10 cellular contexts compared by ENCODE assay signal in genomic region chr5:132283423-132284043, GRCh38. TPM values are rescaled to one million over a fixed set of nuclear protein-coding genes. Genes with fewer than 3 reads are reported as not detected.
DNase-seq lines count a peak whose midpoint lies in the region; ATAC-seq, FAIRE-seq and TF ChIP-seq lines count a peak whose summit lies in the region.
"Had no signal": no experiment of that assay in that cellular context is flagged by ENCODE, and none has a peak within 500 bp of the region (broad histone marks: within the 10 kb centered on the region; RNA-seq: fewer than 3 reads in every experiment).

No MANE protein-coding gene starts in this region.

- H3K4me2 ChIP-seq in KMS-11 = no peak overlapping the region
- H3K4me2 ChIP-seq in GM12878 (ENCODE audit: control insufficient read depth, insufficient read depth) = no peak overlapping the region

- no peak for DNase-seq in BJ (ENCODE audit: low read depth)
- DNase-seq in GM12878 (ENCODE audit: low read depth, low spot score) = no peak
- DNase-seq in left kidney (ENCODE audit: low read depth, low spot score) = peak; percentile 53
- no peak for DNase-seq in activated T-cell treated with anti-CD3 and anti-CD28 coated beads for 4 hours
- DNase-seq in activated CD4-positive, alpha-beta T cell treated with anti-CD3 and anti-CD28 coated beads, Interleukin-2, amount 50 U/mL, for 4 hours = no peak
- DNase-seq: activated CD4-positive, CD25-positive, alpha-beta regulatory T cell treated with anti-CD3 and anti-CD28 coated beads, Interleukin-2, amount 50 U/mL, for 72 hours; immature natural killer cell had no signal

- TF ChIP-seq RAD21 in GM12878 (IDR thresholded peaks at IDR 0.05; ENCODE audit: insufficient read depth, low read depth, low read length) = no peak

- RAD21 ChIA-PET in GM12878 (lab: Charles Lee; ENCODE audit: unreplicated experiment) = no interaction called here

- H3K9me3 ChIP-seq in GM12878 (replicated peaks; ENCODE audit: control insufficient read depth, insufficient read depth, low read length) = no peaks in the 10 kb centered on the region

- intact Hi-C loops in GM12878 (cut with micrococcal nuclease; ENCODE audit: unreplicated experiment) = no loop called here

- in situ Hi-C loops in GM12878 (cut with MboI) = no loop called here

- H3K4me1 ChIP-seq in KMS-11 (ENCODE audit: low read depth, poor library complexity, severe bottlenecking) = no peaks in the 10 kb centered on the region
- no peaks in the 10 kb centered on the region for H3K4me1 ChIP-seq in GM12878 (ENCODE audit: control insufficient read depth, insufficient read depth, low read length)

- H3K27me3 ChIP-seq in BJ (ENCODE audit: control insufficient read depth, insufficient read depth, low read length) (no peaks in the 10 kb centered on the region; the same call in 1 of the 2 replicates), KMS-11 (ENCODE audit: insufficient read depth, low read depth) (no peaks in the 10 kb centered on the region), GM12878 (replicated peaks in 1 of 2; ENCODE audit: control insufficient read depth in 2 of 2, insufficient read depth in 2 of 2, low read length in 1 of 2) (peaks cover 3 to 8% of the 10 kb centered on the region in 2 experiments; a peak in 2 of 4 replicates)

- CTCF ChIA-PET in BJ (lab: Yijun Ruan, JAX) (interaction anchor here (1.4 to 3.2 kb wide), 3 partner anchors 8 to 21 kb away, joined by 4 to 19 read pairs (median 12); no protein-coding TSS in a partner anchor), GM12878 (lab: Yijun Ruan, JAX) (interaction anchor here (0.7 to 3.1 kb wide), 2 partner anchors 9 to 45 kb away, joined by 5 to 16 read pairs; no protein-coding TSS in a partner anchor)

- FAIRE-seq in GM12878 (lab: Jason Lieb, UNC) = no peak

- POLR2A ChIA-PET in BJ (lab: Charles Lee) = no interaction called here
- POLR2A ChIA-PET in GM12878 (lab: Charles Lee) = no interaction called here

- SMC1A ChIA-PET in GM12878 (lab: Charles Lee; ENCODE audit: uncharacterized antibody, unreplicated experiment) = no interaction called here

- H3K79me2 ChIP-seq in KMS-11 (ENCODE audit: insufficient read depth, low read depth) (no peaks in the 10 kb centered on the region), GM12878 (ENCODE audit: control insufficient read depth, insufficient read depth, low read length) (no peaks in the 10 kb centered on the region)

- H3K9ac ChIP-seq in KMS-11 (no peak overlapping the region), GM12878 (ENCODE audit: control insufficient read depth, insufficient read depth, low read length) (no peak overlapping the region)

- WGBS in GM12878 (ENCODE audit: insufficient coverage, insufficient replicate concordance, low lambda C conversion rate, missing lambda C conversion rate) = 43% methylated on average over 5 of the region's 5 CpGs

- no peak overlapping the region for H3K27ac ChIP-seq in KMS-11
- no peak overlapping the region for H3K27ac ChIP-seq in GM12878 (ENCODE audit: control insufficient read depth, insufficient read depth)

- H2AFZ ChIP-seq in KMS-11 (ENCODE audit: low read depth) = no peak overlapping the region
- no peak overlapping the region for H2AFZ ChIP-seq in GM12878 (ENCODE audit: control insufficient read depth, low read depth, low read length)

- H4K20me1 ChIP-seq in KMS-11 (ENCODE audit: insufficient read depth) = no peaks in the 10 kb centered on the region
- H4K20me1 ChIP-seq in GM12878 (ENCODE audit: control insufficient read depth, insufficient read depth) = no peaks in the 10 kb centered on the region

- peak; percentile 56 for TF ChIP-seq CTCF in BJ (IDR thresholded peaks at IDR 0.05; ENCODE audit: insufficient read depth, low read depth, low read length)
- TF ChIP-seq CTCF in KMS-11 (conservative IDR thresholded peaks at IDR 0.05; ENCODE audit: low read depth, low read length) = peak; percentile 41
- peak in 2 of 3 experiments; percentile 20 to 28; a peak in 1 of 6 replicates for TF ChIP-seq CTCF in GM12878 (IDR thresholded peaks at IDR 0.05 in 2 of 3, conservative IDR thresholded peaks at IDR 0.05 in 1 of 3; ENCODE audit: control insufficient read depth in 2 of 3, extremely low read depth in 1 of 3, insufficient read depth in 1 of 3, low read depth in 3 of 3, low read length in 3 of 3)

- H3K4me3 ChIP-seq in BJ (ENCODE audit: low read depth, low read length) (no peak overlapping the region), KMS-11 (IDR thresholded peaks at IDR 0.05; ENCODE audit: insufficient read depth, low read depth, low read length) (no peak overlapping the region), GM12878 (no peak overlapping the region)

- no TSS peak for BruUV-seq in GM12878 (replicated peaks; lab: Mats Ljungman, UMichigan)

- H3K36me3 ChIP-seq in BJ (ENCODE audit: control insufficient read depth, insufficient read depth, low read length) (no peaks in the 10 kb centered on the region; the same call in 1 of the 2 replicates), KMS-11 (ENCODE audit: insufficient read depth) (no peaks in the 10 kb centered on the region), GM12878 (ENCODE audit: control insufficient read depth in 2 of 2, insufficient read depth in 2 of 2, low read length in 1 of 2) (no peaks in the 10 kb centered on the region)

- TF ChIP-seq POLR2A in GM12878 (IDR thresholded peaks at IDR 0.05; ENCODE audit: low read depth, low read length) = no peak

- no peak for TF ChIP-seq EP300 in GM12878 (IDR thresholded peaks at IDR 0.05; ENCODE audit: borderline replicate concordance in 1 of 2, control insufficient read depth in 1 of 2, low read depth in 2 of 2, low read length in 2 of 2)

- ATAC-seq in GM12878 (peak; percentile 32; the same call in 1 of the 3 replicates), HG03108 (IDR thresholded peaks at IDR 0.05; ENCODE audit: unreplicated experiment) (no peak), HG02642 (IDR thresholded peaks at IDR 0.05; ENCODE audit: poor library complexity, unreplicated experiment) (no peak)

RNA-seq across cellular contexts. Expression of gene SLC22A4, which starts 10.7 kb away (rescaled TPM):
- polyA plus RNA-seq in BJ (2011; rRNA removed) = 18.0 and 19.3 TPM in 2 replicates
- polyA minus RNA-seq in BJ (2011; rRNA and poly(A)+ RNA removed) = 13.1 and 13.7 TPM in 2 replicates
- 0.44 TPM in 1 of 2 replicates, not detected in the other for total RNA-seq in GM12878 (2013; cell fraction: nucleolus; rRNA removed)
- total RNA-seq in GM12878 (2014; rRNA removed) = 0.11 and 0.27 TPM in 2 replicates
- 0.09 TPM in 1 of 2 replicates, not detected in the other for total RNA-seq in GM12878 (2014; rRNA removed; fragmentation: Illumina TruSeq; extraction: Trizol)
- total RNA-seq in GM12878 (2021) = 0.13 and 0.21 TPM in 2 replicates
- not detected for polyA plus RNA-seq in GM12878 (2011; ENCODE audit: low read depth)
- 0.06 and 0.10 TPM in 2 replicates for polyA plus RNA-seq in GM12878 (2011; rRNA removed)
- 0.04 and 0.08 TPM in 2 replicates for polyA plus RNA-seq in GM12878 (2011; cell fraction: cytosol; rRNA removed)
- 0.29 and 0.39 TPM in 2 replicates for polyA plus RNA-seq in GM12878 (2011; cell fraction: nucleus; rRNA removed)
- polyA plus RNA-seq in GM12878 (2012) = 0.06 TPM in 1 of 2 replicates, not detected in the other
- polyA plus RNA-seq in GM12878 (2014; fragmentation: Illumina TruSeq; extraction: Trizol) = 0.04 and 0.17 TPM in 2 replicates
- under 1 TPM in 1 of 2 experiments, not detected in 1; 0.05 TPM for polyA plus RNA-seq in GM12878 (2014; fragmentation: Nextera tagmentation; extraction: Ambion mirVana)
- 0.04 and 0.61 TPM in 2 replicates for polyA plus RNA-seq in GM12878 (2014; rRNA removed)
- under 1 TPM in 1 of 2 experiments, not detected in 1; 0.32 TPM for polyA plus RNA-seq in GM12878 (2016; fragmentation: Nextera tagmentation; extraction: Ambion mirVana)
- polyA minus RNA-seq in GM12878 (2011; rRNA and poly(A)+ RNA removed) = 0.29 TPM in 1 of 2 replicates, not detected in the other
- polyA minus RNA-seq in GM12878 (2011; cell fraction: cytosol; rRNA and poly(A)+ RNA removed) = 0.83 TPM in 1 of 2 replicates, not detected in the other
- polyA minus RNA-seq in GM12878 (2011; cell fraction: nucleus; rRNA and poly(A)+ RNA removed) = 0.48 and 0.77 TPM in 2 replicates
- polyA plus RNA-seq: immature natural killer cell had no signal

RNA-seq across cellular contexts. Expression of gene PDLIM4, which starts 26.0 kb away (rescaled TPM):
- 17.1 and 31.0 TPM in 2 replicates for polyA plus RNA-seq in BJ (2011; rRNA removed)
- polyA minus RNA-seq in BJ (2011; rRNA and poly(A)+ RNA removed) = 36.3 and 48.2 TPM in 2 replicates
- total RNA-seq in GM12878 (2013; cell fraction: nucleolus; rRNA removed) = 5.2 and 5.4 TPM in 2 replicates
- total RNA-seq in GM12878 (2014; rRNA removed) = 0.22 and 0.62 TPM in 2 replicates
- total RNA-seq in GM12878 (2014; rRNA removed; fragmentation: Illumina TruSeq; extraction: Trizol) = 0.18 TPM in 1 of 2 replicates, not detected in the other
- total RNA-seq in GM12878 (2021) = 0.24 and 0.36 TPM in 2 replicates
- not detected for polyA plus RNA-seq in GM12878 (2011; ENCODE audit: low read depth)
- polyA plus RNA-seq in GM12878 (2011; rRNA removed) = 0.69 and 1.7 TPM in 2 replicates
- 3.7 TPM in 2 replicates for polyA plus RNA-seq in GM12878 (2011; cell fraction: cytosol; rRNA removed)
- 9.9 and 11.1 TPM in 2 replicates for polyA plus RNA-seq in GM12878 (2011; cell fraction: nucleus; rRNA removed)
- polyA plus RNA-seq in GM12878 (2012) = 0.73 and 1.2 TPM in 2 replicates
- polyA plus RNA-seq in GM12878 (2014; fragmentation: Illumina TruSeq; extraction: Trizol) = not detected in 2 replicates
- polyA plus RNA-seq in GM12878 (2014; fragmentation: Nextera tagmentation; extraction: Ambion mirVana) = not detected
- polyA plus RNA-seq in GM12878 (2014; rRNA removed) = 0.13 and 0.51 TPM in 2 replicates
- polyA plus RNA-seq in GM12878 (2016; fragmentation: Nextera tagmentation; extraction: Ambion mirVana) = under 1 TPM; 0.39 to 0.86 TPM
- polyA minus RNA-seq in GM12878 (2011; rRNA and poly(A)+ RNA removed) = 0.80 and 1.6 TPM in 2 replicates
- polyA minus RNA-seq in GM12878 (2011; cell fraction: cytosol; rRNA and poly(A)+ RNA removed) = 0.94 and 1.9 TPM in 2 replicates
- polyA minus RNA-seq in GM12878 (2011; cell fraction: nucleus; rRNA and poly(A)+ RNA removed) = 2.5 and 2.8 TPM in 2 replicates
- polyA plus RNA-seq: immature natural killer cell had no signal

RNA-seq across cellular contexts. Expression of gene P4HA2, which starts 55.9 kb away (rescaled TPM):
- polyA plus RNA-seq in BJ (2011; rRNA removed) = 372 and 435 TPM in 2 replicates
- 131 and 175 TPM in 2 replicates for polyA minus RNA-seq in BJ (2011; rRNA and poly(A)+ RNA removed)
- 72.1 and 75.2 TPM in 2 replicates for total RNA-seq in GM12878 (2013; cell fraction: nucleolus; rRNA removed)
- total RNA-seq in GM12878 (2014; rRNA removed) = 6.9 and 7.7 TPM in 2 replicates
- total RNA-seq in GM12878 (2014; rRNA removed; fragmentation: Illumina TruSeq; extraction: Trizol) = 5.4 and 6.2 TPM in 2 replicates
- 7.3 and 7.9 TPM in 2 replicates for total RNA-seq in GM12878 (2021)
- 12.8 TPM for polyA plus RNA-seq in GM12878 (2011; ENCODE audit: low read depth)
- polyA plus RNA-seq in GM12878 (2011; rRNA removed) = 7.2 and 7.6 TPM in 2 replicates
- 7.4 and 8.9 TPM in 2 replicates for polyA plus RNA-seq in GM12878 (2011; cell fraction: cytosol; rRNA removed)
- polyA plus RNA-seq in GM12878 (2011; cell fraction: nucleus; rRNA removed) = 7.2 and 16.1 TPM in 2 replicates
- polyA plus RNA-seq in GM12878 (2012) = 11.7 and 12.9 TPM in 2 replicates
- polyA plus RNA-seq in GM12878 (2014; fragmentation: Illumina TruSeq; extraction: Trizol) = 4.9 and 6.0 TPM in 2 replicates
- 10 to 100 TPM in 1 of 2 experiments, 1 to 10 TPM in 1; 9.1 to 10.6 TPM for polyA plus RNA-seq in GM12878 (2014; fragmentation: Nextera tagmentation; extraction: Ambion mirVana)
- 4.7 and 5.7 TPM in 2 replicates for polyA plus RNA-seq in GM12878 (2014; rRNA removed)
- 10 to 100 TPM in 1 of 2 experiments, 1 to 10 TPM in 1; 7.4 to 10.9 TPM for polyA plus RNA-seq in GM12878 (2016; fragmentation: Nextera tagmentation; extraction: Ambion mirVana)
- polyA minus RNA-seq in GM12878 (2011; rRNA and poly(A)+ RNA removed) = 9.7 and 11.3 TPM in 2 replicates
- 2.1 and 2.3 TPM in 2 replicates for polyA minus RNA-seq in GM12878 (2011; cell fraction: cytosol; rRNA and poly(A)+ RNA removed)
- polyA minus RNA-seq in GM12878 (2011; cell fraction: nucleus; rRNA and poly(A)+ RNA removed) = 2.5 and 4.0 TPM in 2 replicates

Comparison
In these comparisons a context has a peak if more than half of its experiments do, and no peak if none do; other contexts are left out.
1. RNA of gene SLC22A4, which starts 10.7 kb away (polyA plus RNA-seq): 18.0 to 19.3 TPM in BJ; 0.04 to 0.61 TPM in GM12878; every median in the first group is over 10 times any median in the second.
2. RNA of gene P4HA2, which starts 55.9 kb away (polyA plus RNA-seq): 372 to 435 TPM in BJ; 4.7 to 16.1 TPM in GM12878; every median in the first group is over 10 times any median in the second.
3. Peak in every context shown above with its lines, with median percentiles within 50 percentile points of each other: CTCF ChIP-seq.